ENCODE assay signal across 15 cellular contexts in genomic region chr5:163566678-163567077, GRCh38.
DNase-seq lines count a peak whose midpoint lies in the region; ATAC-seq and TF ChIP-seq lines count a peak whose summit lies in the region.
"Had no signal": no experiment of that assay in that cellular context is flagged by ENCODE, and none has a peak within 500 bp of the region (broad histone marks: within the 10 kb centered on the region; RNA-seq: fewer than 3 reads in every experiment).

No MANE protein-coding gene starts in this region.

- WGBS in HUES64, result 35% methylated on average over 3 of the region's 3 CpGs
- 34 to 37% (median 36%) methylated on average over 3 of the region's 3 CpGs for WGBS in psoas muscle, 3 donors

- peaks cover 43% of the 10 kb centered on the region for H3K4me1 ChIP-seq in HUES64 (ENCODE audit: insufficient read depth, low read length)
- peaks cover 18% of the 10 kb centered on the region for H3K4me1 ChIP-seq in osteoblast (ENCODE audit: insufficient read depth, low read length)
- peaks cover 9% of the 10 kb centered on the region for H3K4me1 ChIP-seq in psoas muscle

- TF ChIP-seq CTCF in osteoblast (IDR thresholded peaks at IDR 0.05; ENCODE audit: extremely low read depth, low read depth, low read length), result no peak
- TF ChIP-seq CTCF in psoas muscle (IDR thresholded peaks at IDR 0.05), result no peak

- no peaks in the 10 kb centered on the region for H4K20me1 ChIP-seq in osteoblast (ENCODE audit: insufficient read depth, low read length)

- H3K4me3 Mint-ChIP-seq in T-helper 1 cell treated with Interleukin-12 subunit alpha and Interleukin-12 subunit beta and Interleukin-4 antibody, amounts not matched to agents 30 μg/mL and 1 μg/mL, for 36 hours, result peak overlapping the region; percentile 75

- H3K4me3 ChIP-seq in HUES64 (ENCODE audit: low read length), result peak overlapping the region; percentile 52
- no peak overlapping the region for H3K4me3 ChIP-seq in osteoblast (ENCODE audit: insufficient read depth, low read length)
- no peak overlapping the region for H3K4me3 ChIP-seq in H7 (ENCODE audit: insufficient read depth, low read depth, low read length)
- H3K4me3 ChIP-seq in psoas muscle, result no peak overlapping the region
- H3K4me3 ChIP-seq: HAP-1 had no signal

- peaks cover 19% of the 10 kb centered on the region for H3K4me1 Mint-ChIP-seq in T-helper 1 cell treated with Interleukin-12 subunit alpha and Interleukin-12 subunit beta and Interleukin-4 antibody, amounts not matched to agents 30 μg/mL and 1 μg/mL, for 36 hours (ENCODE audit: low read depth)

- H3K4me2 ChIP-seq in osteoblast (ENCODE audit: insufficient read depth, low read length), result peak overlapping the region; percentile 91

- peaks cover 62% of the 10 kb centered on the region for H3K27me3 Mint-ChIP-seq in T-helper 1 cell treated with Interleukin-12 subunit alpha and Interleukin-12 subunit beta and Interleukin-4 antibody, amounts not matched to agents 30 μg/mL and 1 μg/mL, for 36 hours (ENCODE audit: low read depth)

- H3K27ac ChIP-seq in HUES64 (ENCODE audit: low read depth, low read length), result no peak overlapping the region
- H3K27ac ChIP-seq in osteoblast (ENCODE audit: low read depth, low read length), result no peak overlapping the region
- no peak overlapping the region for H3K27ac ChIP-seq in psoas muscle

- intact Hi-C loops in psoas muscle (cut with DNase I), result loop anchor here (10.0 kb wide), 3 partner anchors 938 to 1648 kb away; no protein-coding TSS in a partner anchor

- H3K36me3 Mint-ChIP-seq in T-helper 1 cell treated with Interleukin-12 subunit alpha and Interleukin-12 subunit beta and Interleukin-4 antibody, amounts not matched to agents 30 μg/mL and 1 μg/mL, for 36 hours (ENCODE audit: low read depth), result no peaks in the 10 kb centered on the region

- no peak overlapping the region for H2AFZ ChIP-seq in osteoblast (ENCODE audit: low read length)

- H3K27ac Mint-ChIP-seq in T-helper 1 cell treated with Interleukin-12 subunit alpha and Interleukin-12 subunit beta and Interleukin-4 antibody, amounts not matched to agents 30 μg/mL and 1 μg/mL, for 36 hours, result peak overlapping the region; percentile 4

- no peak overlapping the region for H3K9ac ChIP-seq in HUES64 (ENCODE audit: low read depth, low read length)

- H3K9me3 ChIP-seq in HUES64 (ENCODE audit: insufficient read depth, low read depth, low read length) (no peaks in the 10 kb centered on the region), osteoblast (ENCODE audit: low read depth, low read length) (no peaks in the 10 kb centered on the region), psoas muscle (no peaks in the 10 kb centered on the region)
- H3K9me3 ChIP-seq: HAP-1, sigmoid colon had no signal

- no peaks in the 10 kb centered on the region for H3K9me3 Mint-ChIP-seq in T-helper 1 cell treated with Interleukin-12 subunit alpha and Interleukin-12 subunit beta and Interleukin-4 antibody, amounts not matched to agents 30 μg/mL and 1 μg/mL, for 36 hours

- no peak for DNase-seq in T-helper 1 cell
- peak; percentile 40 for DNase-seq in dermis blood vessel endothelial cell
- DNase-seq in osteoblast (ENCODE audit: insufficient read length, low spot score, missing footprints), result no peak
- no peak for DNase-seq in H7
- DNase-seq in T1000 (lab: John Stamatoyannopoulos, UW), result no peak
- DNase-seq in psoas muscle, result no peak
- DNase-seq: 8988T, erythroblast, GF-D8, left cardiac atrium, sigmoid colon had no signal

- no peak for ATAC-seq in psoas muscle
- ATAC-seq: Right ventricle myocardium inferior had no signal

- no peaks in the 10 kb centered on the region for H3K36me3 ChIP-seq in HUES64 (ENCODE audit: insufficient read depth, low read length)
- no peaks in the 10 kb centered on the region for H3K36me3 ChIP-seq in osteoblast (ENCODE audit: insufficient read depth, low read length)
- H3K36me3 ChIP-seq in H7 (replicated peaks; ENCODE audit: control insufficient read depth, insufficient read depth, low read length), result no peaks in the 10 kb centered on the region
- no peaks in the 10 kb centered on the region for H3K36me3 ChIP-seq in psoas muscle (ENCODE audit: insufficient read depth in 1 of 2, low read depth in 1 of 2)
- H3K36me3 ChIP-seq: HAP-1, sigmoid colon had no signal

- H3K79me2 ChIP-seq in osteoblast (ENCODE audit: insufficient read depth, low read length), result no peaks in the 10 kb centered on the region

- H3K27me3 ChIP-seq in HUES64 (ENCODE audit: insufficient read depth, low read length), result peaks cover 37% of the 10 kb centered on the region
- peaks cover 5% of the 10 kb centered on the region for H3K27me3 ChIP-seq in osteoblast (ENCODE audit: insufficient read depth, low read length)
- peaks cover 12% of the 10 kb centered on the region for H3K27me3 ChIP-seq in H7 (ENCODE audit: control insufficient read depth, insufficient read depth, low read length)
- peaks cover 7 to 41% (median 10%) of the 10 kb centered on the region in 3 donors for H3K27me3 ChIP-seq in psoas muscle (ENCODE audit: insufficient read depth in 3 of 3, low read length in 2 of 3)
